In genomic region chr3:139718415-139718814, GRCh38 we compare ENCODE assay signal across 8 cellular contexts. TPM values are rescaled to one million over a fixed set of nuclear protein-coding genes. Genes with fewer than 3 reads are reported as not detected.
DNase-seq lines count a peak whose midpoint lies in the region; ATAC-seq and TF ChIP-seq lines count a peak whose summit lies in the region.

No MANE protein-coding gene starts in this region.

- H4K8ac ChIP-seq in neuronal stem cell (ENCODE audit: low read depth, low read length) = no peak overlapping the region

- H2BK12ac ChIP-seq in neuronal stem cell (ENCODE audit: low read length) = no peak overlapping the region

- no peak overlapping the region for H3K14ac ChIP-seq in neuronal stem cell (ENCODE audit: low read length)

- H2AK5ac ChIP-seq in neuronal stem cell (ENCODE audit: low read depth, low read length) = no peak overlapping the region

- DNase-seq in EL (peak; percentile 8), NCI-H2171 treated with DMSO at 0.1 percent for 48 hours (lab: John Stamatoyannopoulos, UW) (peak; percentile 97), epithelial cell of esophagus (ENCODE audit: low read depth) (peak; percentile 32), neuronal stem cell (ENCODE audit: low spot score) (peak; percentile 36), GDM1 (lab: John Stamatoyannopoulos, UW) (no peak)
- no peak for DNase-seq in effector memory CD8-positive, alpha-beta T cell

- ATAC-seq in GM19035 (IDR thresholded peaks at IDR 0.05; ENCODE audit: unreplicated experiment) (no peak), GM21447 (IDR thresholded peaks at IDR 0.05; ENCODE audit: unreplicated experiment) (no peak)
- ATAC-seq in effector memory CD8-positive, alpha-beta T cell (replicated peaks) = no peak

- H3K4ac ChIP-seq in neuronal stem cell (ENCODE audit: low read length) = no peak overlapping the region

- H3K27me3 ChIP-seq in neuronal stem cell (ENCODE audit: control insufficient read depth in 3 of 3, insufficient read depth in 3 of 3, low read depth in 1 of 3, low read length in 3 of 3) = no peaks in the 10 kb centered on the region

- H4K91ac ChIP-seq in neuronal stem cell (ENCODE audit: low read depth, low read length, poor library complexity) = no peak overlapping the region

- H3K4me1 ChIP-seq in neuronal stem cell (ENCODE audit: control insufficient read depth in 2 of 2, insufficient read depth in 1 of 2, low read depth in 1 of 2, low read length in 2 of 2) = no peaks in the 10 kb centered on the region

- no peak overlapping the region for H3K4me2 ChIP-seq in neuronal stem cell (ENCODE audit: insufficient read depth, low read length, poor library complexity, severe bottlenecking)

- H3K18ac ChIP-seq in neuronal stem cell (ENCODE audit: low read length) = no peak overlapping the region

- no peak overlapping the region for H2BK120ac ChIP-seq in neuronal stem cell (ENCODE audit: low read depth, low read length)

- TF ChIP-seq CTCF in epithelial cell of esophagus (IDR thresholded peaks at IDR 0.05; ENCODE audit: insufficient read depth, low read depth, low read length, missing control alignments) = peak; percentile 48

- H2AFZ ChIP-seq in neuronal stem cell (ENCODE audit: low read length) = no peak overlapping the region

- WGBS in neuronal stem cell (ENCODE audit: extremely low coverage in 2 of 2, insufficient read length in 2 of 2, insufficient replicate concordance in 1 of 2), 2 donors = no CpG with 5 or more reads among the region's 3 CpGs

- no peak overlapping the region for H3K9ac ChIP-seq in neuronal stem cell (ENCODE audit: low read depth, low read length, poor library complexity)

- no peak overlapping the region for H2BK5ac ChIP-seq in neuronal stem cell (ENCODE audit: low read length)

- H3K9me3 ChIP-seq in neuronal stem cell (replicated peaks in 1 of 2; ENCODE audit: control insufficient read depth in 2 of 2, insufficient read depth in 1 of 2, low read depth in 1 of 2, low read length in 2 of 2) = no peaks in the 10 kb centered on the region

- H3K79me1 ChIP-seq in neuronal stem cell (ENCODE audit: low read depth, low read length) = no peaks in the 10 kb centered on the region

- no peak overlapping the region for H3K4me3 Mint-ChIP-seq in effector memory CD8-positive, alpha-beta T cell

- H3K9me3 Mint-ChIP-seq in effector memory CD8-positive, alpha-beta T cell = no peaks in the 10 kb centered on the region

- peaks cover 0 to 6% of the 10 kb centered on the region in 2 donors for H3K27me3 Mint-ChIP-seq in effector memory CD8-positive, alpha-beta T cell

- H3K36me3 Mint-ChIP-seq in effector memory CD8-positive, alpha-beta T cell (ENCODE audit: insufficient read depth) = no peaks in the 10 kb centered on the region

- no peaks in the 10 kb centered on the region for H3K36me3 ChIP-seq in neuronal stem cell (replicated peaks in 1 of 2; ENCODE audit: control insufficient read depth in 2 of 2, insufficient read depth in 2 of 2, low read length in 2 of 2)

- H3K4me3 ChIP-seq in epithelial cell of esophagus (ENCODE audit: low read length) (no peak overlapping the region), neuronal stem cell (ENCODE audit: low read length in 2 of 2) (no peak overlapping the region)

- no peak overlapping the region for H3K27ac ChIP-seq in neuronal stem cell (replicated peaks; ENCODE audit: low read length)

- no peak overlapping the region for H3K23ac ChIP-seq in neuronal stem cell (ENCODE audit: low read depth, low read length, poor library complexity)

- no peaks in the 10 kb centered on the region for H3K4me1 Mint-ChIP-seq in effector memory CD8-positive, alpha-beta T cell (ENCODE audit: low read depth in 2 of 2)

- H2BK15ac ChIP-seq in neuronal stem cell (ENCODE audit: low read length) = no peak overlapping the region

- no peak overlapping the region for H3K27ac Mint-ChIP-seq in effector memory CD8-positive, alpha-beta T cell

RNA-seq across cellular contexts. Expression of gene NMNAT3, which starts 40.6 kb away (rescaled TPM):
- 0.20 TPM for polyA plus RNA-seq in neuronal stem cell (2013, experiment 1 of 2)
- 0.24 TPM for polyA plus RNA-seq in neuronal stem cell (2013, experiment 2 of 2)

Comparison
In these comparisons a context has a peak if more than half of its experiments do, and no peak if none do; other contexts are left out.
1. DNase-seq: peak in EL (single experiment), NCI-H2171 treated with DMSO at 0.1 percent for 48 hours (single experiment), epithelial cell of esophagus (single experiment) and neuronal stem cell (single experiment); none in GDM1 (single experiment) and effector memory CD8-positive, alpha-beta T cell (0 of 3).